19 cellular contexts compared by ENCODE assay signal in the genomic region with DNA sequence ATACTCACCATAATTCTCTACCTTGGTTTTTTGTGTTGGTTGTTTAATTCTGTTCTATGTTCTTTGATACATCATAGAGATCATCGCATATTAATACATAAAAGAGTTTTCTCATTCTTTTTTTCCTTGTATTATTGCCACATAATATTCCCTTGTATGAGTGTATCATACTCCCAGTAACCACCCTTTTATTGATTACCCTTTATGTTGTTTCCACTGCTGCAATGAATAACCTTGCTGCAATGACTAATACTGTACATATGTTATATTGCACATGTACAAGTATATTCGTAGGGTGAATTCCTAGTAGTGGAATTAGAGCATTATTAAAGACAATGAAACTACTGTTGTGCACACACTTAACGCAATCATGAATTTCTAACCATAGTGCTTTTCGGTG.
"Had no signal": no experiment of that assay in that cellular context is flagged by ENCODE, and none has a peak within 500 bp of the region (broad histone marks: within the 10 kb centered on the region; RNA-seq: fewer than 3 reads in every experiment).

No MANE protein-coding gene starts in this region.

- H3K36me3 ChIP-seq: esophagus muscularis mucosa, gastroesophageal sphincter, heart left ventricle, lower lobe of right lung, prostate gland, right atrium auricular region, sigmoid colon, spleen, tibial artery had no signal

- H3K4me3 ChIP-seq: esophagus muscularis mucosa, gastroesophageal sphincter, heart left ventricle, lower lobe of right lung, prostate gland, right atrium auricular region, sigmoid colon, spleen, testis, tibial artery had no signal

- H3K27me3 Mint-ChIP-seq: dendritic cell treated with granulocyte-macrophage colony-stimulating factor and Interleukin-4, amounts not matched to agents 40 ng/mL and 50 ng/mL, for 4 days; naive thymus-derived CD8-positive, alpha-beta T cell; stimulated activated memory B cell treated with anti-CD40 and anti-IgM and Interleukin-4, amounts not matched to agents 10 μg/mL and 1 μg/mL and 100 μg/mL, for 72 hours had no signal

- H3K27ac Mint-ChIP-seq: dendritic cell treated with granulocyte-macrophage colony-stimulating factor and Interleukin-4, amounts not matched to agents 40 ng/mL and 50 ng/mL, for 4 days; immature natural killer cell; naive thymus-derived CD8-positive, alpha-beta T cell; nephron progenitor cell; stimulated activated memory B cell treated with anti-CD40 and anti-IgM and Interleukin-4, amounts not matched to agents 10 μg/mL and 1 μg/mL and 100 μg/mL, for 72 hours; type B pancreatic cell had no signal

- DNase-seq: islet precursor cell, left ventricle myocardium superior, lower lobe of right lung, nephron progenitor cell, sigmoid colon, spleen, tibial artery had no signal

- H3K36me3 Mint-ChIP-seq: immature natural killer cell; naive thymus-derived CD8-positive, alpha-beta T cell; stimulated activated memory B cell treated with anti-CD40 and anti-IgM and Interleukin-4, amounts not matched to agents 10 μg/mL and 1 μg/mL and 100 μg/mL, for 72 hours; type B pancreatic cell had no signal

- H3K27me3 ChIP-seq: esophagus muscularis mucosa, foreskin keratinocyte, gastroesophageal sphincter, heart left ventricle, right atrium auricular region, sigmoid colon, spleen, testis, tibial artery had no signal

- H3K4me1 ChIP-seq: esophagus muscularis mucosa, foreskin keratinocyte, gastroesophageal sphincter, prostate gland, sigmoid colon, testis had no signal

- H3K27ac ChIP-seq: esophagus muscularis mucosa, foreskin keratinocyte, gastroesophageal sphincter, heart left ventricle, lower lobe of right lung, prostate gland, right atrium auricular region, sigmoid colon, spleen, testis, tibial artery had no signal

- H3K9me3 Mint-ChIP-seq: dendritic cell treated with granulocyte-macrophage colony-stimulating factor and Interleukin-4, amounts not matched to agents 40 ng/mL and 50 ng/mL, for 4 days; immature natural killer cell; naive thymus-derived CD8-positive, alpha-beta T cell; nephron progenitor cell; stimulated activated memory B cell treated with anti-CD40 and anti-IgM and Interleukin-4, amounts not matched to agents 10 μg/mL and 1 μg/mL and 100 μg/mL, for 72 hours; type B pancreatic cell had no signal

- H3K4me1 Mint-ChIP-seq: nephron progenitor cell had no signal

- H3K4me3 Mint-ChIP-seq: dendritic cell treated with granulocyte-macrophage colony-stimulating factor and Interleukin-4, amounts not matched to agents 40 ng/mL and 50 ng/mL, for 4 days; immature natural killer cell; naive thymus-derived CD8-positive, alpha-beta T cell; nephron progenitor cell; stimulated activated memory B cell treated with anti-CD40 and anti-IgM and Interleukin-4, amounts not matched to agents 10 μg/mL and 1 μg/mL and 100 μg/mL, for 72 hours; type B pancreatic cell had no signal

- H3K9me3 ChIP-seq: esophagus muscularis mucosa, gastroesophageal sphincter, heart left ventricle, lower lobe of right lung, prostate gland, right atrium auricular region, sigmoid colon, spleen, testis, tibial artery had no signal
